In genomic region chr12:109554761-109555160, GRCh38 we compare ENCODE assay signal across 27 cellular contexts.
"Had no signal": no experiment of that assay in that cellular context is flagged by ENCODE, and none has a peak within 500 bp of the region (broad histone marks: within the 10 kb centered on the region; RNA-seq: fewer than 3 reads in every experiment).

No MANE protein-coding gene starts in this region.

- H3K27ac ChIP-seq: ascending aorta, body of pancreas, coronary artery, Peyer's patch, RWPE1, SJCRH30 had no signal

- H3K27me3 Mint-ChIP-seq: activated CD8-positive, alpha-beta T cell treated with anti-CD3 and anti-CD28 coated beads for 36 hours; activated naive CD8-positive, alpha-beta T cell treated with anti-CD3 and anti-CD28 coated beads, Interleukin-2, amount 50 U/mL, for 24 hours had no signal

- H3K9me3 ChIP-seq: ascending aorta, body of pancreas, Peyer's patch, SJCRH30 had no signal

- H3K4me3 ChIP-seq: ascending aorta, body of pancreas, coronary artery, Peyer's patch, SJCRH30 had no signal

- H3K27me3 ChIP-seq: ascending aorta, Peyer's patch, SJCRH30 had no signal

- DNase-seq: activated CD4-positive, alpha-beta T cell treated with anti-CD3 and anti-CD28 coated beads for 4 hours; activated CD8-positive, alpha-beta memory T cell treated with anti-CD3 and anti-CD28 coated beads, Interleukin-2, amount 50 U/mL, for 4 hours; activated CD8-positive, alpha-beta T cell treated with anti-CD3 and anti-CD28 coated beads for 36 hours; activated naive CD4-positive, alpha-beta T cell; activated naive CD8-positive, alpha-beta T cell treated with anti-CD3 and anti-CD28 coated beads, Interleukin-2, amount 50 U/mL, for 24 hours; amniotic stem cell; body of pancreas; central memory CD4-positive, alpha-beta T cell; KG1; NCI-H1092; NCI-H1436; NCI-H187 treated with DMSO at 0.1 percent for 48 hours; NCI-H2081 treated with DMSO at 0.1 percent for 48 hours; NCI-H446 treated with DMSO at 0.1 percent for 48 hours; NCI-H524 treated with DMSO at 0.1 percent for 48 hours; NCI-H774; NK-92 treated with Interleukin-12 subunit alpha and Interleukin-12 subunit beta, amount 100 ng/mL, for 24 hours; Peyer's patch; Right ventricle myocardium superior; SJCRH30 had no signal

- H3K4me1 Mint-ChIP-seq: activated naive CD8-positive, alpha-beta T cell treated with anti-CD3 and anti-CD28 coated beads, Interleukin-2, amount 50 U/mL, for 24 hours had no signal

- H3K9me3 Mint-ChIP-seq: activated CD8-positive, alpha-beta T cell treated with anti-CD3 and anti-CD28 coated beads for 36 hours; activated naive CD4-positive, alpha-beta T cell treated with anti-CD3 and anti-CD28 coated beads, Interleukin-2, amount 50 U/mL, for 72 hours; activated naive CD8-positive, alpha-beta T cell treated with anti-CD3 and anti-CD28 coated beads, Interleukin-2, amount 50 U/mL, for 24 hours; T-helper 1 cell treated with Interleukin-12 subunit alpha and Interleukin-12 subunit beta and Interleukin-4 antibody, amounts not matched to agents 30 μg/mL and 1 μg/mL, for 36 hours had no signal

- ATAC-seq: activated CD4-positive, CD25-positive, alpha-beta regulatory T cell treated with anti-CD3 and anti-CD28 coated beads, Interleukin-2, amount 50 U/mL, for 24 hours; activated CD8-positive, alpha-beta T cell treated with anti-CD3 and anti-CD28 coated beads for 36 hours; activated naive CD4-positive, alpha-beta T cell treated with anti-CD3 and anti-CD28 coated beads, Interleukin-2, amount 50 U/mL, for 72 hours; activated naive CD8-positive, alpha-beta T cell treated with anti-CD3 and anti-CD28 coated beads, Interleukin-2, amount 50 U/mL, for 24 hours had no signal

- H3K4me1 ChIP-seq: ascending aorta, SJCRH30 had no signal

- H3K36me3 Mint-ChIP-seq: activated naive CD4-positive, alpha-beta T cell treated with anti-CD3 and anti-CD28 coated beads, Interleukin-2, amount 50 U/mL, for 72 hours had no signal

- H3K36me3 ChIP-seq: SJCRH30 had no signal

- FAIRE-seq: bronchial epithelial cell had no signal

- H3K27ac Mint-ChIP-seq: activated CD8-positive, alpha-beta T cell treated with anti-CD3 and anti-CD28 coated beads for 36 hours; activated naive CD4-positive, alpha-beta T cell treated with anti-CD3 and anti-CD28 coated beads, Interleukin-2, amount 50 U/mL, for 72 hours; activated naive CD8-positive, alpha-beta T cell treated with anti-CD3 and anti-CD28 coated beads, Interleukin-2, amount 50 U/mL, for 24 hours; T-helper 1 cell treated with Interleukin-12 subunit alpha and Interleukin-12 subunit beta and Interleukin-4 antibody, amounts not matched to agents 30 μg/mL and 1 μg/mL, for 36 hours had no signal

- H3K4me3 Mint-ChIP-seq: activated CD8-positive, alpha-beta T cell treated with anti-CD3 and anti-CD28 coated beads for 36 hours; activated naive CD8-positive, alpha-beta T cell treated with anti-CD3 and anti-CD28 coated beads, Interleukin-2, amount 50 U/mL, for 24 hours; T-helper 1 cell treated with Interleukin-12 subunit alpha and Interleukin-12 subunit beta and Interleukin-4 antibody, amounts not matched to agents 30 μg/mL and 1 μg/mL, for 36 hours had no signal
